17 cellular contexts compared by ENCODE assay signal in genomic region chr3:183434992-183435391, GRCh38. TPM values are rescaled to one million over a fixed set of nuclear protein-coding genes. Genes with fewer than 3 reads are reported as not detected.
DNase-seq lines count a peak whose midpoint lies in the region; ATAC-seq and TF ChIP-seq lines count a peak whose summit lies in the region.
"Had no signal": no experiment of that assay in that cellular context is flagged by ENCODE, and none has a peak within 500 bp of the region (broad histone marks: within the 10 kb centered on the region; RNA-seq: fewer than 3 reads in every experiment).

No MANE protein-coding gene starts in this region.

- POLR2A ChIA-PET in WTC11 (lab: Charles Lee) = no interaction called here

- no peak for TF ChIP-seq CTCF in WTC11 (IDR thresholded peaks at IDR 0.05)
- TF ChIP-seq CTCF in type B pancreatic cell (conservative IDR thresholded peaks at IDR 0.05) = no peak

- CTCF ChIA-PET in WTC11 (lab: Charles Lee) = interaction anchor here (1.3 kb wide), 1 partner anchor 45 kb away, joined by 4 read pairs; no protein-coding TSS in a partner anchor

- H3K36me3 Mint-ChIP-seq in WTC11 (no peaks in the 10 kb centered on the region), type B pancreatic cell (no peaks in the 10 kb centered on the region)
- H3K36me3 Mint-ChIP-seq in activated CD4-positive, alpha-beta T cell treated with anti-CD3 and anti-CD28 coated beads, Interleukin-2, amount 10 ng/mL, durations not matched to agents 24 days and 14 days (ENCODE audit: low read depth) = peaks cover 2% of the 10 kb centered on the region
- H3K36me3 Mint-ChIP-seq: CD8-positive, alpha-beta memory T cell had no signal

- peak overlapping the region; percentile 32; the same call in 1 of the 2 replicates for H3K27ac Mint-ChIP-seq in WTC11
- no peak overlapping the region for H3K27ac Mint-ChIP-seq in type B pancreatic cell
- no peak overlapping the region for H3K27ac Mint-ChIP-seq in activated CD4-positive, alpha-beta T cell treated with anti-CD3 and anti-CD28 coated beads, Interleukin-2, amount 10 ng/mL, durations not matched to agents 24 days and 14 days
- H3K27ac Mint-ChIP-seq: CD8-positive, alpha-beta memory T cell; HFFc6 had no signal

- ATAC-seq in WTC11 (peak; percentile 90), GM21576 (IDR thresholded peaks at IDR 0.05; ENCODE audit: unreplicated experiment) (no peak)

- H3K4me3 Mint-ChIP-seq in WTC11 (peak overlapping the region; percentile 33), type B pancreatic cell (peak overlapping the region; percentile 28)
- no peak overlapping the region for H3K4me3 Mint-ChIP-seq in activated CD4-positive, alpha-beta T cell treated with anti-CD3 and anti-CD28 coated beads, Interleukin-2, amount 10 ng/mL, durations not matched to agents 24 days and 14 days
- H3K4me3 Mint-ChIP-seq: CD8-positive, alpha-beta memory T cell; HFFc6 had no signal

- peaks cover 62% of the 10 kb centered on the region for H3K27me3 Mint-ChIP-seq in WTC11 (ENCODE audit: low read depth)
- H3K27me3 Mint-ChIP-seq in type B pancreatic cell = peaks cover 61% of the 10 kb centered on the region
- no peaks in the 10 kb centered on the region for H3K27me3 Mint-ChIP-seq in activated CD4-positive, alpha-beta T cell treated with anti-CD3 and anti-CD28 coated beads, Interleukin-2, amount 10 ng/mL, durations not matched to agents 24 days and 14 days

- peaks cover 21% of the 10 kb centered on the region for H3K27me3 ChIP-seq in HUES48 (ENCODE audit: control insufficient read depth, insufficient read depth, low read length)
- H3K27me3 ChIP-seq in iPS-20b (ENCODE audit: insufficient read depth, low read length) = peaks cover 30% of the 10 kb centered on the region
- H3K27me3 ChIP-seq: BE2C, SJCRH30 had no signal

- H3K36me3 ChIP-seq in HUES48 (ENCODE audit: control insufficient read depth, insufficient read depth, low read length) = no peaks in the 10 kb centered on the region
- H3K36me3 ChIP-seq in iPS-20b (ENCODE audit: insufficient read depth, low read depth, low read length) = no peaks in the 10 kb centered on the region
- H3K36me3 ChIP-seq: BE2C, SJCRH30 had no signal

- H3K4me1 ChIP-seq in HUES48 (ENCODE audit: control insufficient read depth, insufficient read depth, low read length) = peaks cover 28% of the 10 kb centered on the region
- peaks cover 21% of the 10 kb centered on the region for H3K4me1 ChIP-seq in iPS-20b (ENCODE audit: insufficient read depth, low read length)

- no peaks in the 10 kb centered on the region for H3K9me3 ChIP-seq in HUES48 (ENCODE audit: control insufficient read depth, insufficient read depth, low read length)
- no peaks in the 10 kb centered on the region for H3K9me3 ChIP-seq in iPS-20b (ENCODE audit: insufficient read depth, low read depth, low read length)
- H3K9me3 ChIP-seq: BE2C, SJCRH30 had no signal

- H3K27ac ChIP-seq in HUES48 (ENCODE audit: low read depth, low read length) (peak overlapping the region; percentile 89), iPS-20b (ENCODE audit: low read length) (no peak overlapping the region)
- H3K27ac ChIP-seq: GM23248, SJCRH30 had no signal

- intact Hi-C loops in activated CD4-positive, alpha-beta T cell treated with anti-CD3 and anti-CD28 coated beads, Interleukin-2, amount 10 ng/mL, durations not matched to agents 24 days and 14 days (cut with micrococcal nuclease) = loop anchor here (5.0 kb wide), 2 partner anchors 202 to 468 kb away; partner anchors contain the start of gene KLHL24

- H3K4me1 Mint-ChIP-seq in WTC11 (peaks cover 34% of the 10 kb centered on the region), type B pancreatic cell (ENCODE audit: unreplicated experiment) (peaks cover 10% of the 10 kb centered on the region)
- H3K4me1 Mint-ChIP-seq in activated CD4-positive, alpha-beta T cell treated with anti-CD3 and anti-CD28 coated beads, Interleukin-2, amount 10 ng/mL, durations not matched to agents 24 days and 14 days = peaks cover 48% of the 10 kb centered on the region

- H3K4me3 ChIP-seq in HUES48 (ENCODE audit: low read depth, low read length) (peak overlapping the region; percentile 42), iPS-20b (ENCODE audit: low read length) (peak overlapping the region; percentile 57)
- H3K4me3 ChIP-seq: GM23248, SJCRH30 had no signal

- DNase-seq in WTC11 (ENCODE audit: low spot score) (no peak), type B pancreatic cell (ENCODE audit: extremely low spot score, unreplicated experiment) (no peak)
- no peak for DNase-seq in activated naive CD4-positive, alpha-beta T cell treated with anti-CD3 and anti-CD28 coated beads, Interleukin-2, amount 50 U/mL, for 16 hours
- no peak for DNase-seq in activated CD4-positive, alpha-beta T cell treated with anti-CD3 and anti-CD28 coated beads, Interleukin-2, amount 10 ng/mL, durations not matched to agents 24 days and 14 days
- DNase-seq: BE2C; CD8-positive, alpha-beta memory T cell; DMS 273 treated with DMSO at 0.1 percent for 48 hours; GM23248; HFFc6; NCI-H1105 treated with DMSO at 0.1 percent for 48 hours; NCI-H1930; NCI-H2171 treated with DMSO at 0.1 percent for 48 hours; NCI-H510A; SJCRH30 had no signal

- H3K9ac ChIP-seq in HUES48 (ENCODE audit: low read depth, low read length) (no peak overlapping the region), iPS-20b (ENCODE audit: low read depth, low read length) (peak overlapping the region; percentile 35; the same call in 1 of the 2 replicates)
- H3K9ac ChIP-seq: GM23248 had no signal

- H3K9me3 Mint-ChIP-seq in WTC11 (no peaks in the 10 kb centered on the region), type B pancreatic cell (no peaks in the 10 kb centered on the region)
- H3K9me3 Mint-ChIP-seq in activated CD4-positive, alpha-beta T cell treated with anti-CD3 and anti-CD28 coated beads, Interleukin-2, amount 10 ng/mL, durations not matched to agents 24 days and 14 days = peaks cover 4% of the 10 kb centered on the region
- H3K9me3 Mint-ChIP-seq: CD8-positive, alpha-beta memory T cell; HFFc6 had no signal

TF ChIP-seq in WTC11, 78 proteins besides CTCF, POLR2A, EP300 and RAD21:
- TF ChIP-seq PRRX2 (CRISPR knock-in tag; IDR thresholded peaks at IDR 0.05) (no peak), GRHL2 (CRISPR knock-in tag; IDR thresholded peaks at IDR 0.05; ENCODE audit: insufficient replicate concordance, severe bottlenecking) (no peak), MAX (CRISPR knock-in tag; IDR thresholded peaks at IDR 0.05) (no peak), SP1 (CRISPR knock-in tag; conservative IDR thresholded peaks at IDR 0.05) (peak; percentile 27; the same call in 1 of the 2 replicates), ZNF317 (CRISPR knock-in tag; IDR thresholded peaks at IDR 0.05; ENCODE audit: borderline replicate concordance, low read depth) (no peak), ZNF423 (CRISPR knock-in tag; IDR thresholded peaks at IDR 0.05) (peak; percentile 21; the same call in 1 of the 2 replicates)

RNA-seq across cellular contexts. Expression of gene MCF2L2, which starts 6.6 kb away (rescaled TPM):
- total RNA-seq in WTC11 (2021) = 7.3 to 9.0 TPM (median 7.5 TPM) in 3 replicates
- 1.2 and 2.7 TPM in 2 replicates for total RNA-seq in type B pancreatic cell (ENCODE audit: low replicate concordance)
- 4.2 and 4.8 TPM in 2 replicates for total RNA-seq in activated CD4-positive, alpha-beta T cell treated with anti-CD3 and anti-CD28 coated beads, Interleukin-2, amount 10 ng/mL, durations not matched to agents 24 days and 14 days
- total RNA-seq: GM23248 had no signal
